In genomic region chr9:38045939-38046338, GRCh38 we compare ENCODE assay signal across 8 cellular contexts. TPM values are rescaled to one million over a fixed set of nuclear protein-coding genes. Genes with fewer than 3 reads are reported as not detected.
DNase-seq lines count a peak whose midpoint lies in the region; ATAC-seq and TF ChIP-seq lines count a peak whose summit lies in the region.
"Not testable (repeated sequence)": the region's sequence is repeated elsewhere in the genome, so short reads cannot be mapped to it uniquely, and the experiment has no call there.

No MANE protein-coding gene starts in this region.

- H3K27ac Mint-ChIP-seq in HFFc6 (peak overlapping the region; percentile 95), nephron progenitor cell (peak overlapping the region; percentile 38)

- TF ChIP-seq CTCF in HFFc6 (IDR thresholded peaks at IDR 0.05); RWPE1 (conservative IDR thresholded peaks at IDR 0.05; ENCODE audit: low read depth); body of pancreas (IDR thresholded peaks at IDR 0.05); left lung (IDR thresholded peaks at IDR 0.05); nephron progenitor cell (IDR thresholded peaks at IDR 0.05); upper lobe of right lung (IDR thresholded peaks at IDR 0.05): not testable (repeated sequence)

- POLR2A ChIA-PET in RWPE1 (lab: Yijun Ruan, JAX; ENCODE audit: low non-redundant PET) = interaction anchor here (0.7 kb wide), 1 partner anchor 31 kb away, joined by 6 read pairs; no protein-coding TSS in a partner anchor

- TF ChIP-seq POLR2A in body of pancreas (IDR thresholded peaks at IDR 0.05) = not testable (repeated sequence)

- WGBS in body of pancreas, 2 donors = 56 to 62% methylated on average over 10 of the region's 10 CpGs

- H3K9me3 ChIP-seq in body of pancreas, left lung, upper lobe of right lung: not testable (repeated sequence)

- peak overlapping the region; percentile 74; the same call in 1 of the 2 replicates for H3K4me3 Mint-ChIP-seq in HFFc6
- not testable (repeated sequence) for H3K4me3 Mint-ChIP-seq in nephron progenitor cell

- intact Hi-C loops in body of pancreas (cut with DNase I); left lung (cut with DNase I); upper lobe of right lung (cut with DNase I): not testable (repeated sequence)

- not testable (repeated sequence) for H3K36me3 Mint-ChIP-seq in HFFc6 (ENCODE audit: low read depth); nephron progenitor cell (ENCODE audit: low read depth)

- not testable (repeated sequence) for H3K27me3 Mint-ChIP-seq in HFFc6 (ENCODE audit: insufficient read depth); nephron progenitor cell (ENCODE audit: low read depth, poor library complexity)

- CTCF ChIA-PET in RWPE1 (lab: Yijun Ruan, JAX) = not testable (repeated sequence)

- H3K4me1 Mint-ChIP-seq in HFFc6 (ENCODE audit: low read depth) (peaks cover 84% of the 10 kb centered on the region), nephron progenitor cell (peaks cover 74% of the 10 kb centered on the region)

- not testable (repeated sequence) for H3K36me3 ChIP-seq in body of pancreas (replicated peaks in 1 of 2; ENCODE audit: insufficient read depth in 1 of 2, low read depth in 2 of 2); left lung; upper lobe of right lung

- H3K27me3 ChIP-seq in body of pancreas, left lung, upper lobe of right lung: not testable (repeated sequence)

- H3K4me1 ChIP-seq in body of pancreas (peaks cover 87% of the 10 kb centered on the region), left lung (peaks cover 22 to 66% of the 10 kb centered on the region in 2 donors), upper lobe of right lung (peaks cover 47% of the 10 kb centered on the region)

- not testable (repeated sequence) for H3K9me3 Mint-ChIP-seq in HFFc6, nephron progenitor cell

- not testable (repeated sequence) for H3K4me3 ChIP-seq in body of pancreas, left lung, skin epidermis, upper lobe of right lung

- not testable (repeated sequence) for ATAC-seq in body of pancreas, left lung, upper lobe of right lung

- H3K27ac ChIP-seq in RWPE1 (peak overlapping the region; percentile 92), body of pancreas (peak overlapping the region; percentile 78 to 94 (median 90)), epithelial cell of prostate (peak overlapping the region; percentile 98), left lung (peak overlapping the region; percentile 80 to 85), skin epidermis (peak overlapping the region in 17 of 21 experiments; percentile 48 to 84 (median 70)), upper lobe of right lung (peak overlapping the region; percentile 86)

- not testable (repeated sequence) for DNase-seq in HFFc6; RWPE1 (ENCODE audit: low spot score); body of pancreas; epithelial cell of prostate (ENCODE audit: low read depth, low spot score); left lung; nephron progenitor cell; upper lobe of right lung

RNA-seq across cellular contexts. Expression of gene SHB, which starts 23.1 kb away (rescaled TPM):
- 10 to 100 TPM; 26.8 to 29.8 (median 28.6) TPM for total RNA-seq in HFFc6 (2021; fragmentation: NEBNext Ultra II Directional; extraction: Animal tissue kit (Norgen Biotek cat#: 25700))
- total RNA-seq in body of pancreas = 10 to 100 TPM; 25.2 to 29.3 TPM
- total RNA-seq in left lung = 10 to 100 TPM; 26.7 to 26.8 TPM
- total RNA-seq in upper lobe of right lung = 33.4 TPM
